Comparison of ENCODE assay signal across 8 cellular contexts in the genomic region with DNA sequence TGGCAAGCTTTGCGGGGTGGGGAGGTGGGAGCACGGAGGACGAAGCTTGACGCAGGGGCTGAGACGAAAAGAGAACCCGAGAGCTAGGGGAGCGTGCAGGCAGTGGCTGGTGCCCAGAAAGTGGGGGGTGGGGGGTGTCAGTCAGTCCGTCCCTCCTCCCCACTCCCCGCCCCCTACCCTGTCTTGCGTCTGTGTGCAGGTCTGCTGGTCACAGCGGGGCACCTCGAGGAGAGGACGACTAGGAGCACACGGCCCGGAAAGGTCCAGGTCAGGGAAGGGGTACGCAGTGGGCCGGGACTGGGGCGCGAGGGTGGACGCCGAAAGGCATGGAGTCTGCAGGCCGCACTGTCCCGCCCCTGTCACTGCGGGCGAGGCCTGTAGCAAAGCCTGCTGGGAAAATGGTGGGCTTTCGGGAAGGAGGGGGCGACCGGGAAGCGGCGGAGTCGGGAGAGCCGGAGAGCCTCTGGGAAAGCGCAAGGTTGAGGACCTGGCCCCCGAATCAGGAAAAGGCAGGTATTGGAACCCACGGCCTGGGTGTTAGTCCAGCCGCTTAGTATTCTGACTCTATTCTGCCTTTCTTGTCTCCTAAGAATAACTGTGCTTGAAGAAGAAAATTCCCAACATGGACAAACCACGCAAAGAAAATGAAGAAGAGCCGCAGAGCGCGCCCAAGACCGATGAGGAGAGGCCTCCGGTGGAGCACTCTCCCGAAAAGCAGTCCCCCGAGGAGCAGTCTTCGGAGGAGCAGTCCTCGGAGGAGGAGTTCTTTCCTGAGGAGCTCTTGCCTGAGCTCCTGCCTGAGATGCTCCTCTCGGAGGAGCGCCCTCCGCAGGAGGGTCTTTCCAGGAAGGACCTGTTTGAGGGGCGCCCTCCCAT. TPM values are rescaled to one million over a fixed set of nuclear protein-coding genes. Genes with fewer than 3 reads are reported as not detected.
DNase-seq lines count a peak whose midpoint lies in the region; ATAC-seq and TF ChIP-seq lines count a peak whose summit lies in the region.

No MANE protein-coding gene starts in this region.

- peaks cover 4% of the 10 kb centered on the region for H3K4me1 ChIP-seq in effector memory CD4-positive, alpha-beta T cell (ENCODE audit: control insufficient read depth, insufficient read depth, low read length, poor library complexity, severe bottlenecking)
- peaks cover 5% of the 10 kb centered on the region for H3K4me1 ChIP-seq in lower lobe of right lung

- peak; percentile 34 to 49 for ATAC-seq in activated CD4-positive, CD25-positive, alpha-beta regulatory T cell treated with anti-CD3 and anti-CD28 coated beads, Interleukin-2, amount 50 U/mL, for 24 hours
- ATAC-seq in lower lobe of right lung, result peak; percentile 91 to 92
- no peak for ATAC-seq in GM18861 (IDR thresholded peaks at IDR 0.05; ENCODE audit: unreplicated experiment)

- no peaks in the 10 kb centered on the region for H3K36me3 ChIP-seq in effector memory CD4-positive, alpha-beta T cell (ENCODE audit: control insufficient read depth, insufficient read depth, low read length)
- H3K36me3 ChIP-seq in lower lobe of right lung, result no peaks in the 10 kb centered on the region

- peak overlapping the region; percentile 61 for H3K4me3 ChIP-seq in HFF-Myc (replicated peaks; ENCODE audit: low read depth, low read length)
- peak overlapping the region; percentile 64 for H3K4me3 ChIP-seq in effector memory CD4-positive, alpha-beta T cell (ENCODE audit: insufficient read depth, low read depth, low read length, poor library complexity, severe bottlenecking)
- H3K4me3 ChIP-seq in lower lobe of right lung, result peak overlapping the region; percentile 67

- TF ChIP-seq CTCF in HFF-Myc (IDR thresholded peaks at IDR 0.05; ENCODE audit: low read depth, low read length, missing control alignments) (peak; percentile 61), lower lobe of right lung (IDR thresholded peaks at IDR 0.05) (peak; percentile 37)

- peak overlapping the region; percentile 39 for H3K27ac ChIP-seq in effector memory CD4-positive, alpha-beta T cell (ENCODE audit: insufficient read depth, low read length, poor library complexity, severe bottlenecking)
- H3K27ac ChIP-seq in lower lobe of right lung, result peak overlapping the region; percentile 86

- intact Hi-C loops in lower lobe of right lung (cut with DNase I), result no loop called here

- DNase-seq in ELR (ENCODE audit: low read depth) (peak; percentile 75), HFF-Myc (ENCODE audit: extremely low read depth, low read depth) (no peak), NCI-H1930 (lab: John Stamatoyannopoulos, UW) (peak; percentile 45 to 56), lower lobe of right lung (peak; percentile 66)
- no peak for DNase-seq in effector memory CD4-positive, alpha-beta T cell
- DNase-seq in stimulated activated naive CD4-positive, alpha-beta T cell treated with Interleukin-2 at 50 U/mL for 16 hours (lab: John Stamatoyannopoulos, UW), result peak; percentile 15

- no peaks in the 10 kb centered on the region for H3K27me3 ChIP-seq in effector memory CD4-positive, alpha-beta T cell (replicated peaks; ENCODE audit: control insufficient read depth, insufficient read depth, low read length, poor library complexity, severe bottlenecking)
- no peaks in the 10 kb centered on the region for H3K27me3 ChIP-seq in lower lobe of right lung (ENCODE audit: low read depth)

- H3K9me3 ChIP-seq in effector memory CD4-positive, alpha-beta T cell (ENCODE audit: control insufficient read depth, low read length), result no peaks in the 10 kb centered on the region
- H3K9me3 ChIP-seq in lower lobe of right lung, result no peaks in the 10 kb centered on the region

RNA-seq across cellular contexts. Expression of gene TCEAL1, which starts 0.8 kb away (rescaled TPM):
- total RNA-seq in lower lobe of right lung, result 25.5 TPM

RNA-seq across cellular contexts. Expression of gene TCEAL3, which starts 21.8 kb away (rescaled TPM):
- 19.1 TPM for total RNA-seq in lower lobe of right lung

RNA-seq across cellular contexts. Expression of gene TCEAL4, which starts 44.2 kb away (rescaled TPM):
- total RNA-seq in lower lobe of right lung, result 58.7 TPM

RNA-seq across cellular contexts. Expression of gene MORF4L2, which starts 57.0 kb away (rescaled TPM):
- total RNA-seq in lower lobe of right lung, result 166 TPM

Comparison
In these comparisons a context has a peak if more than half of its experiments do, and no peak if none do; other contexts are left out.
1. DNase-seq: peak in ELR (single experiment), NCI-H1930 (2 of 2), lower lobe of right lung (single experiment) and stimulated activated naive CD4-positive, alpha-beta T cell treated with Interleukin-2 at 50 U/mL for 16 hours (single experiment); none in HFF-Myc (single experiment) and effector memory CD4-positive, alpha-beta T cell (0 of 3).
2. Peak in every context shown above with its lines, with median percentiles within 50 percentile points of each other: H3K4me3 ChIP-seq.